5 cellular contexts compared by ENCODE assay signal in the genomic region with DNA sequence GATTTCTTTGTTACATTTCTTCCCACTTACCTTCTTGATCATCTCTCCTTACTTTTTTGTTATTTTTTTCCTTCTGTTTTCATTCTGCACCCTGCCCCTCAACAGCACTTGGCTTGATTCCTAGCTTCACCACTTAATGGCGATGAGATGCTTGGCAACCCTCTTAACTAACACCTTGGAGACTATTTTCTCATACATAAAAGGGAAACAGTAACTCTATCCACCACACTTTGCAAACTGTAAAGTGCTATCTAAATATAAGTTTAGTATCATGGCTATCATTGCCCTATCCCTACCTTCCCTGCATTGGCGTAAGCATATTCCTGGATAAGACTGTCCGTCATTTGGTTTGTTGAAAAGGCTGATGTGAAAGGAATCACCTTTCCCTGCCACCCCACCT.
"Had no signal": no experiment of that assay in that cellular context is flagged by ENCODE, and none has a peak within 500 bp of the region (broad histone marks: within the 10 kb centered on the region; RNA-seq: fewer than 3 reads in every experiment).

No MANE protein-coding gene starts in this region.

- H3K27ac ChIP-seq: HL-60 had no signal

- DNase-seq: IMR-90, KBM-7 had no signal

- ATAC-seq: HepG2, K562 had no signal

- H3K4me3 ChIP-seq: K562 had no signal
